Comparison of ENCODE assay signal across 8 cellular contexts in the genomic region with DNA sequence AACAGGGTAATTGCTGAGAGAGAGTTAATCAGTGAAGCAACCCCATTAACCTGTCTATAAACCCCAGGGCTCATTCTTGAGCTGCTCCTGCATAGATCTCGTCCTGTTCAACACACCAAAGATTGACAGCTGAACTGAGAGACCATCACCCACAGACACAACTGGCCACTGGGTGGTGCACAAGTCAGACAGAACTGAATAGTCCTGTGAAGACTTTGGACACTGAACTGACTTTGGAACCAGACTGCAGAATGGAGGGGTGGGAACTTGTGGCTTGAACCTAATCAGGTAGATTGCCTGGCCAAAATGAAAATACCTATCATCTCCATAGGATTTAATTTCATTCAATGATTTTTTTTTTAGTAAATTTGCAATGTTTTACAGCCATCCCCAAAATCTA. TPM values are rescaled to one million over a fixed set of nuclear protein-coding genes. Genes with fewer than 3 reads are reported as not detected.
DNase-seq lines count a peak whose midpoint lies in the region; ATAC-seq and TF ChIP-seq lines count a peak whose summit lies in the region.
"Not testable (repeated sequence)": the region's sequence is repeated elsewhere in the genome, so short reads cannot be mapped to it uniquely, and the experiment has no call there.

No MANE protein-coding gene starts in this region.

- H3K4me3 ChIP-seq in right lobe of liver, thoracic aorta: not testable (repeated sequence)

- not testable (repeated sequence) for H3K27me3 ChIP-seq in right lobe of liver; thoracic aorta (replicated peaks; ENCODE audit: insufficient read depth)

- not testable (repeated sequence) for H3K36me3 ChIP-seq in right lobe of liver, thoracic aorta

- no CpG with 5 or more reads among the region's 1 CpG for WGBS in right lobe of liver (ENCODE audit: insufficient coverage, low coverage, low lambda C conversion rate, missing lambda C conversion rate)

- not testable (repeated sequence) for H3K27ac ChIP-seq in right lobe of liver, thoracic aorta

- peak in 3 of 4 donors; percentile 11 to 30 (median 24) for TF ChIP-seq CTCF in right lobe of liver (IDR thresholded peaks at IDR 0.05)
- TF ChIP-seq CTCF in thoracic aorta (IDR thresholded peaks at IDR 0.05): not testable (repeated sequence)

- H3K4me1 ChIP-seq in right lobe of liver: peaks cover 0 to 11% (median 0%) of the 10 kb centered on the region in 4 donors
- not testable (repeated sequence) for H3K4me1 ChIP-seq in thoracic aorta (ENCODE audit: control insufficient read depth in 1 of 2, low read depth in 2 of 2)

- not testable (repeated sequence) for TF ChIP-seq POLR2A in right lobe of liver (IDR thresholded peaks at IDR 0.05)

- DNase-seq in cerebellar cortex (ENCODE audit: low spot score): peak; percentile 7
- DNase-seq in right lobe of liver; thoracic aorta (ENCODE audit: low spot score): not testable (repeated sequence)

- intact Hi-C loops in right lobe of liver (cut with DNase I): not testable (repeated sequence)

- not testable (repeated sequence) for H3K9me3 ChIP-seq in right lobe of liver, thoracic aorta

- ATAC-seq in GM18520 (IDR thresholded peaks at IDR 0.05; ENCODE audit: unreplicated experiment) (peak; percentile 60), GM21390 (IDR thresholded peaks at IDR 0.05; ENCODE audit: unreplicated experiment) (peak; percentile 72), HG02884 (IDR thresholded peaks at IDR 0.05; ENCODE audit: unreplicated experiment) (peak; percentile 74), HG03520 (IDR thresholded peaks at IDR 0.05; ENCODE audit: unreplicated experiment) (peak; percentile 65), SK-N-SH treated with all-trans-retinoic acid at 6 μM for 48 hours (peak; percentile 96), right lobe of liver (peak; percentile 96 to 99 (median 98)), thoracic aorta (ENCODE audit: insufficient number of reproducible peaks, low FRiP score, low read depth) (peak; percentile 70)

RNA-seq across cellular contexts. Expression of a gene that starts 29.3 kb away (rescaled TPM):
- total RNA-seq in right lobe of liver: 10 to 100 TPM; 31.9 to 41.5 (median 36.1) TPM
- 10 to 100 TPM; 56.5 to 86.2 TPM for total RNA-seq in thoracic aorta
